26 cellular contexts compared by ENCODE assay signal in genomic region chr10:71637305-71637704, GRCh38.
DNase-seq lines count a peak whose midpoint lies in the region; ATAC-seq and TF ChIP-seq lines count a peak whose summit lies in the region.
"Had no signal": no experiment of that assay in that cellular context is flagged by ENCODE, and none has a peak within 500 bp of the region (broad histone marks: within the 10 kb centered on the region; RNA-seq: fewer than 3 reads in every experiment).

No MANE protein-coding gene starts in this region.

- H3K4me1 ChIP-seq in BLaER1 = peaks cover 81% of the 10 kb centered on the region
- peaks cover 0 to 55% (median 25%) of the 10 kb centered on the region in 4 donors for H3K4me1 ChIP-seq in right lobe of liver
- H3K4me1 ChIP-seq in neutrophil (ENCODE audit: control insufficient read depth in 1 of 2, insufficient read depth in 1 of 2, low read depth in 1 of 2, low read length in 1 of 2) = peaks cover 47 to 61% of the 10 kb centered on the region in 2 experiments
- H3K4me1 ChIP-seq: BE2C had no signal

- no peaks in the 10 kb centered on the region for H3K9me3 Mint-ChIP-seq in activated T-helper 17 cell treated with anti-CD3 and anti-CD28 coated beads, Interleukin-2, amount 50 U/mL, for 72 hours
- H3K9me3 Mint-ChIP-seq: CD4-positive, alpha-beta T cell had no signal

- 89 to 94% (median 92%) methylated on average over 2 of the region's 2 CpGs for WGBS in adipose tissue, 3 donors
- WGBS in right lobe of liver (ENCODE audit: insufficient coverage, low coverage, low lambda C conversion rate, missing lambda C conversion rate) = 51% methylated on average over 2 of the region's 2 CpGs

- H3K36me3 ChIP-seq in BLaER1 (no peaks in the 10 kb centered on the region), right lobe of liver (no peaks in the 10 kb centered on the region), neutrophil (no peaks in the 10 kb centered on the region)
- H3K36me3 ChIP-seq: BE2C, SJCRH30 had no signal

- H3K27ac ChIP-seq in BLaER1 (no peak overlapping the region), adipose tissue (ENCODE audit: low read depth, low read length) (peak overlapping the region; percentile 18), right lobe of liver (peak overlapping the region; percentile 37 to 90 (median 83)), neutrophil (peak overlapping the region; percentile 99)
- H3K27ac ChIP-seq: HL-60, SJCRH30 had no signal

- DNase-seq in right lobe of liver (no peak), NCI-H1694 treated with DMSO at 0.1 percent for 48 hours (lab: John Stamatoyannopoulos, UW) (no peak)
- DNase-seq: BE2C; CD4-positive, alpha-beta T cell; COR-L47; EL; GDM1; Karpas-422; NCI-H1092; NCI-H1417 treated with DMSO at 0.1 percent for 48 hours; NCI-H187; NCI-H2081 treated with DMSO at 0.1 percent for 48 hours; NCI-H2171; NCI-H226; NCI-H510A; NCI-H69; SJCRH30 had no signal

- no peak overlapping the region for H3K4me3 Mint-ChIP-seq in activated T-helper 17 cell treated with anti-CD3 and anti-CD28 coated beads, Interleukin-2, amount 50 U/mL, for 72 hours
- H3K4me3 Mint-ChIP-seq: CD4-positive, alpha-beta T cell had no signal

- H3K27ac Mint-ChIP-seq in activated T-helper 17 cell treated with anti-CD3 and anti-CD28 coated beads, Interleukin-2, amount 50 U/mL, for 72 hours = no peak overlapping the region
- H3K27ac Mint-ChIP-seq: CD4-positive, alpha-beta T cell had no signal

- no peaks in the 10 kb centered on the region for H3K27me3 Mint-ChIP-seq in activated T-helper 17 cell treated with anti-CD3 and anti-CD28 coated beads, Interleukin-2, amount 50 U/mL, for 72 hours
- H3K27me3 Mint-ChIP-seq: CD4-positive, alpha-beta T cell had no signal

- no peaks in the 10 kb centered on the region for H3K36me3 Mint-ChIP-seq in activated T-helper 17 cell treated with anti-CD3 and anti-CD28 coated beads, Interleukin-2, amount 50 U/mL, for 72 hours (ENCODE audit: low read depth)

- H3K4me2 ChIP-seq in BLaER1 = peak overlapping the region; percentile 93

- no peak overlapping the region for H3K9ac ChIP-seq in BLaER1

- intact Hi-C loops in right lobe of liver (cut with DNase I) = no loop called here

- no peaks in the 10 kb centered on the region for H4K20me1 ChIP-seq in BLaER1

- no peak overlapping the region for H3K4me3 ChIP-seq in BLaER1
- H3K4me3 ChIP-seq in right lobe of liver = no peak overlapping the region
- peak overlapping the region in 1 of 2 experiments; percentile 63 for H3K4me3 ChIP-seq in neutrophil (ENCODE audit: low read depth in 1 of 2, low read length in 1 of 2)
- H3K4me3 ChIP-seq: GM12878, SJCRH30 had no signal

- H3K27me3 ChIP-seq in BLaER1 (no peaks in the 10 kb centered on the region), right lobe of liver (no peaks in the 10 kb centered on the region), neutrophil (no peaks in the 10 kb centered on the region)
- H3K27me3 ChIP-seq: BE2C, SJCRH30 had no signal

- ATAC-seq in right lobe of liver (no peak), GM18868 (IDR thresholded peaks at IDR 0.05; ENCODE audit: unreplicated experiment) (no peak), GM18909 (IDR thresholded peaks at IDR 0.05; ENCODE audit: poor library complexity, unreplicated experiment) (no peak)
- no peak for ATAC-seq in activated T-helper 17 cell treated with anti-CD3 and anti-CD28 coated beads, Interleukin-2, amount 50 U/mL, for 72 hours (replicated peaks)
- ATAC-seq: GM12878, SK-N-SH treated with all-trans-retinoic acid at 6 μM for 48 hours had no signal

- TF ChIP-seq CTCF in right lobe of liver (IDR thresholded peaks at IDR 0.05) (no peak), neutrophil (IDR thresholded peaks at IDR 0.05) (no peak)

- H3K4me1 Mint-ChIP-seq in activated T-helper 17 cell treated with anti-CD3 and anti-CD28 coated beads, Interleukin-2, amount 50 U/mL, for 72 hours = no peaks in the 10 kb centered on the region

- H3K9me3 ChIP-seq in BLaER1 = no peaks in the 10 kb centered on the region
- H3K9me3 ChIP-seq in right lobe of liver = no peaks in the 10 kb centered on the region
- no peaks in the 10 kb centered on the region for H3K9me3 ChIP-seq in neutrophil
- H3K9me3 ChIP-seq: BE2C, SJCRH30 had no signal

- no peak for TF ChIP-seq POLR2A in right lobe of liver (IDR thresholded peaks at IDR 0.05)
